In the genomic region with DNA sequence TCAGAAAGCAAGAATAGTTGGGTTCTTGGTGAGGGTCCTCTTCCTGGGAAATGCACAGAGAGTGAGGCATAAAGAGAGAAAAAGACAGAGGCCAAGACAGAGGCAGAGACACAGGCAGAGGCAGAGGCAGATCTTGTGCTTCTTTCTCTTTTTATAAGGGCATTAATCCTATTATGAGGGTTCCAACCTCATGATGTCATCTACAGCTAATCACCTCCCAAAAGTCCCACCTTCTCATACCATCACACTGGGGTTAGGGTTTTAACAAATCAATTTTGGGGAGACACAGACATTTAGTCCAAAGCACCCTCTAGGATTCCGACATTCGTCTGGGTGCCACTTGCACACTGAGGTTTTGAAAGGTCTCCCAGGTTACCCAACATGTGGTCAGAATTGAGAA, we compare ENCODE assay signal across 26 cellular contexts. TPM values are rescaled to one million over a fixed set of nuclear protein-coding genes. Genes with fewer than 3 reads are reported as not detected.
A peak's percentile ranks its signal among the peaks of the same experiment; 100 is the strongest.
DNase-seq lines count a peak whose midpoint lies in the region; ATAC-seq, FAIRE-seq and TF ChIP-seq lines count a peak whose summit lies in the region.
"Had no signal": no experiment of that assay in that cellular context is flagged by ENCODE, and none has a peak within 500 bp of the region (broad histone marks: within the 10 kb centered on the region; RNA-seq: fewer than 3 reads in every experiment).

No MANE protein-coding gene starts in this region.

- no peaks in the 10 kb centered on the region for H3K9me1 ChIP-seq in K562 (ENCODE audit: control insufficient read depth, insufficient read depth, low read length)

- H3K27ac Mint-ChIP-seq in activated naive CD8-positive, alpha-beta T cell = no peak overlapping the region
- H3K27ac Mint-ChIP-seq in activated naive CD8-positive, alpha-beta T cell treated with anti-CD3 and anti-CD28 coated beads, Interleukin-2, amount 50 U/mL, for 24 hours = no peak overlapping the region
- H3K27ac Mint-ChIP-seq in nephron = no peak overlapping the region
- H3K27ac Mint-ChIP-seq: CD14-positive monocyte, IgD-negative memory B cell had no signal

- intact Hi-C loops in K562 (cut with micrococcal nuclease) (no loop called here), left cardiac atrium (cut with DNase I) (loop anchor here (5.0 to 10.0 kb wide), 5 partner anchors 107 to 1242 kb away; no protein-coding TSS in a partner anchor)

- H3K27me3 Mint-ChIP-seq in activated naive CD8-positive, alpha-beta T cell = peaks cover 23% of the 10 kb centered on the region
- H3K27me3 Mint-ChIP-seq in activated naive CD8-positive, alpha-beta T cell treated with anti-CD3 and anti-CD28 coated beads, Interleukin-2, amount 50 U/mL, for 24 hours = peaks cover 39% of the 10 kb centered on the region
- peaks cover 77% of the 10 kb centered on the region for H3K27me3 Mint-ChIP-seq in nephron (ENCODE audit: low read depth)

- in situ Hi-C loops in K562 (cut with MboI) = loop anchor here (25.0 kb wide), 1 partner anchor 1022 kb away; no protein-coding TSS in a partner anchor

- BruUV-seq in K562 (replicated peaks; lab: Mats Ljungman, UMichigan) = no TSS peak

- no peak for DNase-seq in activated naive CD8-positive, alpha-beta T cell treated with anti-CD3 and anti-CD28 coated beads, Interleukin-2, amount 50 U/mL, for 24 hours
- no peak for DNase-seq in K562 (ENCODE audit: extremely low read depth in 1 of 4, low spot score in 3 of 4)
- DNase-seq in left cardiac atrium = no peak
- DNase-seq in NOMO-1 (lab: John Stamatoyannopoulos, UW; ENCODE audit: unreplicated experiment in 2 of 2) = no peak
- DNase-seq in DMS114 treated with DMSO at 0.1 percent for 48 hours (lab: John Stamatoyannopoulos, UW; ENCODE audit: unreplicated experiment) = no peak
- DNase-seq: BE2C, Calu3, DMS153, DND-41, NCI-H1092, NCI-H1417 treated with DMSO at 0.1 percent for 48 hours, NCI-H1694 treated with DMSO at 0.1 percent for 48 hours, NCI-H2081, NCI-H2227 treated with DMSO at 0.1 percent for 48 hours, SIG-M5 had no signal

- TF ChIP-seq RAD21 in K562 (CRISPR knock-in tag; conservative IDR thresholded peaks at IDR 0.05 in 1 of 2, IDR thresholded peaks at IDR 0.05 in 1 of 2) = no peak

- 0% methylated on average over 2 of the region's 2 CpGs for WGBS in K562 (ENCODE audit: insufficient coverage, low coverage, missing lambda C conversion rate)

- TF ChIP-seq CTCF in K562 (IDR thresholded peaks at IDR 0.05 in 2 of 3, conservative IDR thresholded peaks at IDR 0.05 in 1 of 3; ENCODE audit: insufficient read depth in 2 of 3, low read depth in 1 of 3, low read length in 3 of 3) (no peak), nephron (IDR thresholded peaks at IDR 0.05; ENCODE audit: unreplicated experiment in 3 of 3) (no peak)

- no peak for ATAC-seq in activated naive CD8-positive, alpha-beta T cell treated with anti-CD3 and anti-CD28 coated beads, Interleukin-2, amount 50 U/mL, for 24 hours
- ATAC-seq in K562 (no peak), left cardiac atrium (no peak)
- ATAC-seq: HCT116, Panc1 had no signal

- CTCF ChIA-PET in K562 (lab: Yijun Ruan, JAX; ENCODE audit: low intra/inter-chr PET ratio) = interaction anchor here (0.6 kb wide), 2 partner anchors 1009 to 1027 kb away, joined by 3 read pairs; no protein-coding TSS in a partner anchor

- no peaks in the 10 kb centered on the region for H3K79me2 ChIP-seq in K562 (ENCODE audit: control insufficient read depth, insufficient read depth, low read length)

- H3K27me3 ChIP-seq in K562 (ENCODE audit: control insufficient read depth in 2 of 2, insufficient read depth in 2 of 2, low read length in 2 of 2) = peaks cover 2 to 19% of the 10 kb centered on the region in 2 experiments; a peak in 3 of 5 replicates

- H3K4me1 ChIP-seq in K562 (replicated peaks in 1 of 2; ENCODE audit: control insufficient read depth in 2 of 2, insufficient read depth in 2 of 2, low read length in 2 of 2) = peaks cover 0 to 19% of the 10 kb centered on the region in 2 experiments; a peak in 3 of 5 replicates
- H3K4me1 ChIP-seq: BE2C had no signal

- no peak for FAIRE-seq in K562 (lab: Jason Lieb, UNC)
- FAIRE-seq: GM18507 had no signal

- H3K4me1 Mint-ChIP-seq in activated naive CD8-positive, alpha-beta T cell (ENCODE audit: low read depth) = peaks cover 3% of the 10 kb centered on the region
- H3K4me1 Mint-ChIP-seq in activated naive CD8-positive, alpha-beta T cell treated with anti-CD3 and anti-CD28 coated beads, Interleukin-2, amount 50 U/mL, for 24 hours = peaks cover 8% of the 10 kb centered on the region
- no peaks in the 10 kb centered on the region for H3K4me1 Mint-ChIP-seq in nephron

- no peaks in the 10 kb centered on the region; the same call in 1 of the 2 replicates for H4K20me1 ChIP-seq in K562 (replicated peaks; ENCODE audit: control insufficient read depth, insufficient read depth, low read length)

- H3K4me2 ChIP-seq in K562 (ENCODE audit: insufficient read depth, low read length) = no peak overlapping the region

- peak overlapping the region; percentile 66 for H3K4me3 Mint-ChIP-seq in activated naive CD8-positive, alpha-beta T cell
- no peak overlapping the region for H3K4me3 Mint-ChIP-seq in activated naive CD8-positive, alpha-beta T cell treated with anti-CD3 and anti-CD28 coated beads, Interleukin-2, amount 50 U/mL, for 24 hours
- peak overlapping the region; percentile 15 to 55 (median 22) for H3K4me3 Mint-ChIP-seq in nephron

- H2AFZ ChIP-seq in K562 (ENCODE audit: low read depth, low read length) = no peak overlapping the region

- no peak overlapping the region for H3K27ac ChIP-seq in K562 (ENCODE audit: extremely low read depth, low read depth, low read length)
- H3K27ac ChIP-seq: 22Rv1 had no signal

- H3K36me3 Mint-ChIP-seq in activated naive CD8-positive, alpha-beta T cell = no peaks in the 10 kb centered on the region
- H3K36me3 Mint-ChIP-seq in activated naive CD8-positive, alpha-beta T cell treated with anti-CD3 and anti-CD28 coated beads, Interleukin-2, amount 50 U/mL, for 24 hours (ENCODE audit: low read depth) = no peaks in the 10 kb centered on the region
- H3K36me3 Mint-ChIP-seq in nephron (ENCODE audit: low read depth) = no peaks in the 10 kb centered on the region
- H3K36me3 Mint-ChIP-seq: CD14-positive monocyte had no signal

- H3K9ac ChIP-seq in K562 (ENCODE audit: insufficient read depth in 1 of 2, low read depth in 2 of 2, low read length in 2 of 2) = no peak overlapping the region

- H3K9me3 ChIP-seq in K562 (replicated peaks; ENCODE audit: control insufficient read depth, insufficient read depth, low read depth, low read length) = no peaks in the 10 kb centered on the region
- H3K9me3 ChIP-seq: BE2C had no signal

- TF ChIP-seq POLR2A in K562 (conservative IDR thresholded peaks at IDR 0.05) = no peak

- TF ChIP-seq EP300 in K562 (IDR thresholded peaks at IDR 0.05; ENCODE audit: low read length) = no peak

- no peaks in the 10 kb centered on the region for H3K36me3 ChIP-seq in K562 (ENCODE audit: control insufficient read depth, insufficient read depth, low read length)
- H3K36me3 ChIP-seq: BE2C had no signal

- POLR2A ChIA-PET in K562 (lab: Yijun Ruan, JAX) = no interaction called here

- no peak overlapping the region for H3K4me3 ChIP-seq in K562

- H3K9me3 Mint-ChIP-seq in activated naive CD8-positive, alpha-beta T cell (ENCODE audit: low read depth) = peaks cover 17% of the 10 kb centered on the region
- H3K9me3 Mint-ChIP-seq in activated naive CD8-positive, alpha-beta T cell treated with anti-CD3 and anti-CD28 coated beads, Interleukin-2, amount 50 U/mL, for 24 hours = peaks cover 22% of the 10 kb centered on the region
- peaks cover 15% of the 10 kb centered on the region for H3K9me3 Mint-ChIP-seq in nephron

RNA-seq across cellular contexts. Expression of gene KCNK18, which starts 17.8 kb away (rescaled TPM):
- not detected in 2 replicates for total RNA-seq in K562 (2011; cell fraction: chromatin; rRNA removed; ENCODE audit: low replicate concordance)
- not detected in 2 replicates for total RNA-seq in K562 (2011; cell fraction: nucleolus; rRNA removed)
- not detected in 2 replicates for total RNA-seq in K562 (2011; cell fraction: nucleoplasm; rRNA removed)
- not detected in 2 replicates for total RNA-seq in K562 (2014; rRNA removed)
- not detected in 2 replicates for total RNA-seq in K562 (2014; rRNA removed; fragmentation: Illumina TruSeq; extraction: Trizol)
- total RNA-seq in K562 (2015; rRNA removed; fragmentation: Illumina TruSeq; extraction: Trizol) = not detected in 2 replicates
- not detected in 2 replicates for total RNA-seq in K562 (2021)
- not detected in 2 replicates for polyA plus RNA-seq in K562 (2011; rRNA removed)
- not detected in 2 replicates for polyA plus RNA-seq in K562 (2011; cell fraction: cytosol; rRNA removed)
- not detected in 2 replicates for polyA plus RNA-seq in K562 (2011; cell fraction: nucleus; rRNA removed)
- polyA plus RNA-seq in K562 (2012) = not detected in 2 replicates
- polyA plus RNA-seq in K562 (2014; fragmentation: Illumina TruSeq; extraction: Trizol) = not detected in 2 replicates
- polyA plus RNA-seq in K562 (2014; fragmentation: Nextera tagmentation; extraction: Ambion mirVana) = not detected
- polyA plus RNA-seq in K562 (2014; rRNA removed) = not detected in 2 replicates
- not detected in 2 replicates for polyA minus RNA-seq in K562 (2011; rRNA and poly(A)+ RNA removed)
- not detected in 2 replicates for polyA minus RNA-seq in K562 (2011; cell fraction: cytosol; rRNA and poly(A)+ RNA removed)
- not detected in 2 replicates for polyA minus RNA-seq in K562 (2011; cell fraction: nucleus; rRNA and poly(A)+ RNA removed)
- total RNA-seq in left cardiac atrium = not detected
- total RNA-seq: Calu3, H4, NCI-H460, OCI-LY7 had no signal
- polyA plus RNA-seq: CD14-positive monocyte, IgD-negative memory B cell had no signal

RNA-seq across cellular contexts. Expression of gene SLC18A2, which starts 25.8 kb away (rescaled TPM):
- not detected in 2 replicates for total RNA-seq in K562 (2011; cell fraction: chromatin; rRNA removed; ENCODE audit: low replicate concordance)
- not detected in 2 replicates for total RNA-seq in K562 (2011; cell fraction: nucleolus; rRNA removed)
- total RNA-seq in K562 (2011; cell fraction: nucleoplasm; rRNA removed) = not detected in 2 replicates
- total RNA-seq in K562 (2014; rRNA removed) = 0.05 and 0.37 TPM in 2 replicates
- 0.40 and 0.45 TPM in 2 replicates for total RNA-seq in K562 (2014; rRNA removed; fragmentation: Illumina TruSeq; extraction: Trizol)
- total RNA-seq in K562 (2015; rRNA removed; fragmentation: Illumina TruSeq; extraction: Trizol) = 0.87 and 1.1 TPM in 2 replicates
- total RNA-seq in K562 (2021) = 0.40 and 0.45 TPM in 2 replicates
- polyA plus RNA-seq in K562 (2011; rRNA removed) = 0.03 and 0.07 TPM in 2 replicates
- polyA plus RNA-seq in K562 (2011; cell fraction: cytosol; rRNA removed) = 0.01 TPM in 1 of 2 replicates, not detected in the other
- polyA plus RNA-seq in K562 (2011; cell fraction: nucleus; rRNA removed) = 0.03 and 0.04 TPM in 2 replicates
- polyA plus RNA-seq in K562 (2012) = 3.2 and 3.7 TPM in 2 replicates
- polyA plus RNA-seq in K562 (2014; fragmentation: Illumina TruSeq; extraction: Trizol) = 0.22 and 0.49 TPM in 2 replicates
- polyA plus RNA-seq in K562 (2014; fragmentation: Nextera tagmentation; extraction: Ambion mirVana) = 1 to 10 TPM; 3.8 to 5.4 TPM
- 0.05 and 0.25 TPM in 2 replicates for polyA plus RNA-seq in K562 (2014; rRNA removed)
- 0.03 and 0.07 TPM in 2 replicates for polyA minus RNA-seq in K562 (2011; rRNA and poly(A)+ RNA removed)
- polyA minus RNA-seq in K562 (2011; cell fraction: cytosol; rRNA and poly(A)+ RNA removed) = not detected in 2 replicates
- 0.11 TPM in 1 of 2 replicates, not detected in the other for polyA minus RNA-seq in K562 (2011; cell fraction: nucleus; rRNA and poly(A)+ RNA removed)
- total RNA-seq in left cardiac atrium = under 1 TPM; 0.13 to 0.47 TPM
- total RNA-seq: Calu3, OCI-LY7 had no signal
